ENCODE assay signal across 13 cellular contexts in the genomic region with DNA sequence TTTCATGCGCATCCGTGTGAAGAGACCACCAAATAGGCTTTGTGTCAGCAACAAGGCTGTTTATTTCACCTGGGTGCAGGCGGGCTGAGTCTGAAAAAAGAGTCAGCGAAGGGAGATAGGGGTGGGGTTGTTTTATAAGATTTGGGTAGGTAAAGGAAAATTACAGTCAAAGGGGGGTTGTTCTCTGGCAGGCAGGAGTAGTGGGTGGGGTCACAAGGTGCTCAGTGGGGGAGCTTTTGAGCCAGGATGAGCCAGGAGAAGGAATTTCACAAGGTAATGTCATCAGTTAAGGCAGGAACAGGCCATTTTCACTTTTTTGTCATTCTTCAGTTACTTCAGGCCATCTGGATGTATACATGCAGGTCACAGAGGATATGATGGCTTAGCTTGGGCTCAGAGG. TPM values are rescaled to one million over a fixed set of nuclear protein-coding genes. Genes with fewer than 3 reads are reported as not detected.
"Had no signal": no experiment of that assay in that cellular context is flagged by ENCODE, and none has a peak within 500 bp of the region (broad histone marks: within the 10 kb centered on the region; RNA-seq: fewer than 3 reads in every experiment).

No MANE protein-coding gene starts in this region.

RNA-seq across cellular contexts. Expression of gene STRIT1, which starts 19.0 kb away (rescaled TPM):
- total RNA-seq: activated B cell treated with CpG ODN at 0.5 μM for 24 hours; activated CD4-positive, alpha-beta memory T cell treated with anti-CD3 and anti-CD28 coated beads for 36 hours; activated CD4-positive, alpha-beta memory T cell treated with anti-CD3 and anti-CD28 coated beads, Interleukin-2, amount 10 ng/mL, durations not matched to agents 7 days and 5 days; activated CD4-positive, alpha-beta T cell treated with anti-CD3 and anti-CD28 coated beads for 36 hours; activated CD4-positive, alpha-beta T cell treated with anti-CD3 and anti-CD28 coated beads, Interleukin-2, amount 10 ng/mL, durations not matched to agents 24 days and 14 days; activated CD4-positive, alpha-beta T cell treated with anti-CD3 and anti-CD28 coated beads, Interleukin-2, amount 10 ng/mL, durations not matched to agents 7 days and 5 days; activated CD8-positive, alpha-beta memory T cell treated with anti-CD3 and anti-CD28 coated beads for 36 hours; activated CD8-positive, alpha-beta memory T cell treated with anti-CD3 and anti-CD28 coated beads, Interleukin-2, amount 10 ng/mL, durations not matched to agents 7 days and 5 days; activated CD8-positive, alpha-beta T cell treated with anti-CD3 and anti-CD28 coated beads for 36 hours; activated CD8-positive, alpha-beta T cell treated with anti-CD3 and anti-CD28 coated beads, Interleukin-2, amount 10 ng/mL, durations not matched to agents 7 days and 5 days; T-helper 1 cell treated with Interleukin-12 subunit alpha and Interleukin-12 subunit beta and Interleukin-4 antibody, amounts not matched to agents 30 ng/mL and 1 ng/mL, for 36 hours; T-helper 17 cell; T-helper 2 cell treated with Interferon-gamma antibody and Interleukin-4, amounts not matched to agents 100 ng/mL and 5 ng/mL, for 36 hours had no signal
